ENCODE assay signal across 8 cellular contexts in genomic region chr3:142148871-142149860, GRCh38. TPM values are rescaled to one million over a fixed set of nuclear protein-coding genes. Genes with fewer than 3 reads are reported as not detected.
A peak's percentile ranks its signal among the peaks of the same experiment; 100 is the strongest.
DNase-seq lines count a peak whose midpoint lies in the region; ATAC-seq and TF ChIP-seq lines count a peak whose summit lies in the region.

Gene TFDP2, minus strand, starts transcription at chr3:142149544. Its CDS starts 47,795 bp downstream, at chr3:142101749.

- DNase-seq in ELF-1 (ENCODE audit: low read depth, low spot score): peak; percentile 94
- peak; percentile 80 for DNase-seq in GOT3 (lab: John Stamatoyannopoulos, UW)
- peak; percentile 85 for DNase-seq in LHCN-M2 (ENCODE audit: low read depth)
- DNase-seq in RWPE1 (ENCODE audit: low spot score): peak; percentile 89
- DNase-seq in activated T-helper 9 cell treated with anti-CD3 and anti-CD28 coated beads, Interleukin-2, amount 50 U/mL, for 16 hours (ENCODE audit: low read depth): peak; percentile 75
- DNase-seq in fibroblast of peridontal ligament (ENCODE audit: extremely low read depth): peak; percentile 81
- DNase-seq in natural killer cell treated with Interleukin-12 subunit alpha and Interleukin-12 subunit beta and Interleukin-15 and Interleukin-18, amount 100 ng/mL, for 72 hours (ENCODE audit: low spot score): peak; percentile 91
- peak; percentile 89 for DNase-seq in stimulated activated naive CD8-positive, alpha-beta T cell treated with anti-CD3 and anti-CD28 coated beads, Interleukin-15, Interleukin-2, amounts not matched to agents 100 U/mL and 50 U/mL, for 24 hours

- CTCF ChIA-PET in RWPE1 (lab: Yijun Ruan, JAX): no interaction called here

- no peak for TF ChIP-seq CTCF in RWPE1 (conservative IDR thresholded peaks at IDR 0.05; ENCODE audit: low read depth)

- no peaks in the 10 kb centered on the region for H3K27me3 Mint-ChIP-seq in natural killer cell treated with Interleukin-12 subunit alpha and Interleukin-12 subunit beta and Interleukin-15 and Interleukin-18, amount 100 ng/mL, for 72 hours

- peak within 1 kb of the TSS; percentile 96 for H3K4me3 Mint-ChIP-seq in natural killer cell treated with Interleukin-12 subunit alpha and Interleukin-12 subunit beta and Interleukin-15 and Interleukin-18, amount 100 ng/mL, for 72 hours

- H3K27ac ChIP-seq in RWPE1: peak within 1 kb of the TSS; percentile 86

- H3K9me3 Mint-ChIP-seq in natural killer cell treated with Interleukin-12 subunit alpha and Interleukin-12 subunit beta and Interleukin-15 and Interleukin-18, amount 100 ng/mL, for 72 hours: no peaks in the 10 kb centered on the region

- POLR2A ChIA-PET in RWPE1 (lab: Yijun Ruan, JAX; ENCODE audit: low non-redundant PET): interaction anchor here (0.5 kb wide), 1 partner anchor 421 kb away, joined by 8 read pairs; no protein-coding TSS in a partner anchor

- H3K4me1 Mint-ChIP-seq in natural killer cell treated with Interleukin-12 subunit alpha and Interleukin-12 subunit beta and Interleukin-15 and Interleukin-18, amount 100 ng/mL, for 72 hours (ENCODE audit: low read depth in 2 of 2): peaks cover 27 to 32% of the 10 kb centered on the region in 2 donors

- no peaks in the 10 kb centered on the region for H3K36me3 Mint-ChIP-seq in natural killer cell treated with Interleukin-12 subunit alpha and Interleukin-12 subunit beta and Interleukin-15 and Interleukin-18, amount 100 ng/mL, for 72 hours

- H3K27ac Mint-ChIP-seq in natural killer cell treated with Interleukin-12 subunit alpha and Interleukin-12 subunit beta and Interleukin-15 and Interleukin-18, amount 100 ng/mL, for 72 hours: peak within 1 kb of the TSS; percentile 71 to 88

- ATAC-seq in natural killer cell treated with Interleukin-12 subunit alpha and Interleukin-12 subunit beta and Interleukin-15 and Interleukin-18, amount 100 ng/mL, for 72 hours: peak; percentile 100
- peak; percentile 100 for ATAC-seq in stimulated activated naive CD8-positive, alpha-beta T cell treated with anti-CD3 and anti-CD28 coated beads, Interleukin-15, Interleukin-2, amounts not matched to agents 100 U/mL and 50 U/mL, for 24 hours

RNA-seq across cellular contexts. Expression of gene TFDP2, which starts in this region (rescaled TPM):
- 44.8 and 244 TPM in 2 replicates for total RNA-seq in LHCN-M2 (2014; rRNA removed)
- 18.9 TPM for polyA plus RNA-seq in LHCN-M2 (2012)
- 10 to 100 TPM; 37.1 to 47.8 TPM for total RNA-seq in natural killer cell treated with Interleukin-12 subunit alpha and Interleukin-12 subunit beta and Interleukin-15 and Interleukin-18, amount 100 ng/mL, for 72 hours

Comparison
In these comparisons a context has a peak if more than half of its experiments do, and no peak if none do; other contexts are left out.
1. Peak in every context shown above with its lines: DNase-seq, ATAC-seq and H3K27ac ChIP-seq.